In the genomic region with DNA sequence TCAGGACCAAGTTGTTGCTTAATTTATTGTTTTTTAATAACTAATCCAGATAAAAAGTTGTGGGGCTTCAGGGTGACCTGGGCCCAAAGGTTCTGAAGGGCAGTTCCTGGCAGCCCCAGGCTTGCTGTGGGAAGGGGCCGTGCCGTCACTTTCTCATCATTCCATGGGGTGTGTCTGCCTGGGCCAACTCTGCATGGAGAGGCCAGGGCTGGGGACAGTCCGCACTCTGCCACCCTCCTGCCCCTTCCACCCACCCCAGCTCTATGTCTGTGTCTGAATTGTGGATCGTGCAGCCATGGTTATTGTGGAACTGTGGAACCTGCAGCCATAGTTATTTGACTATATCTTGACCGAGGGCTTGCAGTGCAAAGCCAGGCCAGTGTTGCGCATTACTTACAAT, we compare ENCODE assay signal across 11 cellular contexts. TPM values are rescaled to one million over a fixed set of nuclear protein-coding genes. Genes with fewer than 3 reads are reported as not detected.
DNase-seq lines count a peak whose midpoint lies in the region; ATAC-seq and TF ChIP-seq lines count a peak whose summit lies in the region.
"Had no signal": no experiment of that assay in that cellular context is flagged by ENCODE, and none has a peak within 500 bp of the region (broad histone marks: within the 10 kb centered on the region; RNA-seq: fewer than 3 reads in every experiment).

No MANE protein-coding gene starts in this region.

- H3K4me1 ChIP-seq in gastrocnemius medialis = peaks cover 9 to 17% of the 10 kb centered on the region in 2 donors

- intact Hi-C loops in gastrocnemius medialis (cut with DNase I; ENCODE audit: low total_unique reads) = loop anchor here (5.0 kb wide), 2 partner anchors 74 to 269 kb away; a partner anchor contains a TSS

- no peak for DNase-seq in activated naive CD4-positive, alpha-beta T cell treated with anti-CD3 and anti-CD28 coated beads, Interleukin-2, amount 10 ng/mL, durations not matched to agents 7 days and 5 days
- DNase-seq in activated naive CD4-positive, alpha-beta T cell (lab: John Stamatoyannopoulos, UW) = no peak
- no peak for DNase-seq in T-helper 2 cell treated with Interferon-gamma antibody and Interleukin-4, amounts not matched to agents 5 μg/mL and 100 μg/mL, for 36 hours (ENCODE audit: low spot score)
- DNase-seq in effector memory CD8-positive, alpha-beta T cell = no peak
- DNase-seq in stimulated activated naive CD8-positive, alpha-beta T cell treated with anti-CD3 and anti-CD28 coated beads, Interleukin-15, amount 100 ng/mL, for 72 hours = no peak
- DNase-seq in gastrocnemius medialis (no peak), epidermal melanocyte (ENCODE audit: insufficient read length, low spot score) (no peak)
- DNase-seq: DMS79, NCI-H510A, psoas muscle had no signal

- in situ Hi-C loops in gastrocnemius medialis (cut with MboI; ENCODE audit: low sequenced_read_pairs in 4 of 4) = no loop called here

- no peak overlapping the region for H3K4me3 ChIP-seq in gastrocnemius medialis
- H3K4me3 ChIP-seq: psoas muscle had no signal

- H3K36me3 ChIP-seq in gastrocnemius medialis = peaks cover 0 to 36% of the 10 kb centered on the region in 2 donors

- CTCF ChIA-PET in activated naive CD4-positive, alpha-beta T cell treated with anti-CD3 and anti-CD28 coated beads, Interleukin-2, amount 10 ng/mL, durations not matched to agents 7 days and 5 days (lab: Charles Lee) = interaction anchor here (1.6 to 2.5 kb wide), 3 partner anchors 10 to 78 kb away, joined by 4 to 8 read pairs (median 5); a partner anchor contains a TSS

- H3K27me3 Mint-ChIP-seq in activated naive CD4-positive, alpha-beta T cell treated with anti-CD3 and anti-CD28 coated beads, Interleukin-2, amount 10 ng/mL, durations not matched to agents 7 days and 5 days = peaks cover 13% of the 10 kb centered on the region
- H3K27me3 Mint-ChIP-seq in T-helper 2 cell treated with Interferon-gamma antibody and Interleukin-4, amounts not matched to agents 5 μg/mL and 100 μg/mL, for 36 hours (ENCODE audit: low read depth) = no peaks in the 10 kb centered on the region
- H3K27me3 Mint-ChIP-seq in effector memory CD8-positive, alpha-beta T cell = no peaks in the 10 kb centered on the region
- H3K27me3 Mint-ChIP-seq in stimulated activated naive CD8-positive, alpha-beta T cell treated with anti-CD3 and anti-CD28 coated beads, Interleukin-15, amount 100 ng/mL, for 72 hours = no peaks in the 10 kb centered on the region

- no peaks in the 10 kb centered on the region for H3K9me3 ChIP-seq in gastrocnemius medialis
- H3K9me3 ChIP-seq: psoas muscle had no signal

- TF ChIP-seq POLR2A in gastrocnemius medialis (IDR thresholded peaks at IDR 0.05) = no peak

- H3K27ac Mint-ChIP-seq in activated naive CD4-positive, alpha-beta T cell treated with anti-CD3 and anti-CD28 coated beads, Interleukin-2, amount 10 ng/mL, durations not matched to agents 7 days and 5 days = peak overlapping the region; percentile 97
- H3K27ac Mint-ChIP-seq in T-helper 2 cell treated with Interferon-gamma antibody and Interleukin-4, amounts not matched to agents 5 μg/mL and 100 μg/mL, for 36 hours = peak overlapping the region; percentile 94
- H3K27ac Mint-ChIP-seq in effector memory CD8-positive, alpha-beta T cell = peak overlapping the region; percentile 98 to 99
- peak overlapping the region; percentile 76 to 99 for H3K27ac Mint-ChIP-seq in stimulated activated naive CD8-positive, alpha-beta T cell treated with anti-CD3 and anti-CD28 coated beads, Interleukin-15, amount 100 ng/mL, for 72 hours

- H3K36me3 Mint-ChIP-seq in activated naive CD4-positive, alpha-beta T cell treated with anti-CD3 and anti-CD28 coated beads, Interleukin-2, amount 10 ng/mL, durations not matched to agents 7 days and 5 days = peaks cover 65% of the 10 kb centered on the region
- peaks cover 46% of the 10 kb centered on the region for H3K36me3 Mint-ChIP-seq in T-helper 2 cell treated with Interferon-gamma antibody and Interleukin-4, amounts not matched to agents 5 μg/mL and 100 μg/mL, for 36 hours (ENCODE audit: low read depth)
- peaks cover 83% of the 10 kb centered on the region for H3K36me3 Mint-ChIP-seq in effector memory CD8-positive, alpha-beta T cell (ENCODE audit: insufficient read depth)

- H3K27ac ChIP-seq in gastrocnemius medialis = no peak overlapping the region
- H3K27ac ChIP-seq: psoas muscle had no signal

- no peak for ATAC-seq in effector memory CD8-positive, alpha-beta T cell (replicated peaks)
- no peak for ATAC-seq in stimulated activated naive CD8-positive, alpha-beta T cell treated with anti-CD3 and anti-CD28 coated beads, Interleukin-15, amount 100 ng/mL, for 72 hours
- ATAC-seq in gastrocnemius medialis (no peak), GM18517 (IDR thresholded peaks at IDR 0.05; ENCODE audit: unreplicated experiment) (no peak)

- H3K27me3 ChIP-seq in gastrocnemius medialis = peaks cover 5 to 13% (median 10%) of the 10 kb centered on the region in 3 donors

- peak overlapping the region; percentile 93 for H3K4me3 Mint-ChIP-seq in activated naive CD4-positive, alpha-beta T cell treated with anti-CD3 and anti-CD28 coated beads, Interleukin-2, amount 10 ng/mL, durations not matched to agents 7 days and 5 days
- peak overlapping the region; percentile 94 for H3K4me3 Mint-ChIP-seq in T-helper 2 cell treated with Interferon-gamma antibody and Interleukin-4, amounts not matched to agents 5 μg/mL and 100 μg/mL, for 36 hours
- peak overlapping the region; percentile 98 for H3K4me3 Mint-ChIP-seq in effector memory CD8-positive, alpha-beta T cell
- peak overlapping the region; percentile 90 to 98 for H3K4me3 Mint-ChIP-seq in stimulated activated naive CD8-positive, alpha-beta T cell treated with anti-CD3 and anti-CD28 coated beads, Interleukin-15, amount 100 ng/mL, for 72 hours

- H3K4me1 Mint-ChIP-seq in activated naive CD4-positive, alpha-beta T cell treated with anti-CD3 and anti-CD28 coated beads, Interleukin-2, amount 10 ng/mL, durations not matched to agents 7 days and 5 days = peaks cover 42% of the 10 kb centered on the region
- H3K4me1 Mint-ChIP-seq in T-helper 2 cell treated with Interferon-gamma antibody and Interleukin-4, amounts not matched to agents 5 μg/mL and 100 μg/mL, for 36 hours (ENCODE audit: low read depth) = peaks cover 22% of the 10 kb centered on the region
- peaks cover 46 to 53% of the 10 kb centered on the region in 2 donors for H3K4me1 Mint-ChIP-seq in effector memory CD8-positive, alpha-beta T cell (ENCODE audit: low read depth in 2 of 2)
- H3K4me1 Mint-ChIP-seq in stimulated activated naive CD8-positive, alpha-beta T cell treated with anti-CD3 and anti-CD28 coated beads, Interleukin-15, amount 100 ng/mL, for 72 hours = peaks cover 61% of the 10 kb centered on the region

- no peaks in the 10 kb centered on the region for H3K9me3 Mint-ChIP-seq in activated naive CD4-positive, alpha-beta T cell treated with anti-CD3 and anti-CD28 coated beads, Interleukin-2, amount 10 ng/mL, durations not matched to agents 7 days and 5 days
- H3K9me3 Mint-ChIP-seq in T-helper 2 cell treated with Interferon-gamma antibody and Interleukin-4, amounts not matched to agents 5 μg/mL and 100 μg/mL, for 36 hours = no peaks in the 10 kb centered on the region
- H3K9me3 Mint-ChIP-seq in effector memory CD8-positive, alpha-beta T cell = no peaks in the 10 kb centered on the region
- no peaks in the 10 kb centered on the region for H3K9me3 Mint-ChIP-seq in stimulated activated naive CD8-positive, alpha-beta T cell treated with anti-CD3 and anti-CD28 coated beads, Interleukin-15, amount 100 ng/mL, for 72 hours

- no peak for TF ChIP-seq CTCF in gastrocnemius medialis (IDR thresholded peaks at IDR 0.05 in 4 of 5, conservative IDR thresholded peaks at IDR 0.05 in 1 of 5)

RNA-seq across cellular contexts. Expression of a gene that starts 4.0 kb away (rescaled TPM):
- total RNA-seq in gastrocnemius medialis = 1 to 10 TPM in 3 of 4 donors, under 1 TPM in 1; 0.97 to 2.8 (median 1.5) TPM

RNA-seq across cellular contexts. Expression of a gene that starts 45.7 kb away (rescaled TPM):
- 10 to 100 TPM in 1 of 4 donors, 1 to 10 TPM in 3; 7.5 to 15.0 (median 8.6) TPM for total RNA-seq in gastrocnemius medialis
